ENCODE assay signal across 17 cellular contexts in genomic region chr3:12309716-12310115, GRCh38. TPM values are rescaled to one million over a fixed set of nuclear protein-coding genes. Genes with fewer than 3 reads are reported as not detected.
DNase-seq lines count a peak whose midpoint lies in the region; ATAC-seq and TF ChIP-seq lines count a peak whose summit lies in the region.
"Had no signal": no experiment of that assay in that cellular context is flagged by ENCODE, and none has a peak within 500 bp of the region (broad histone marks: within the 10 kb centered on the region; RNA-seq: fewer than 3 reads in every experiment).

No MANE protein-coding gene starts in this region.

- H3K4me3 ChIP-seq in HCT116 (replicated peaks in 1 of 2; ENCODE audit: low read depth in 1 of 2, low read length in 2 of 2) (no peak overlapping the region), Panc1 (ENCODE audit: low read depth in 2 of 2, low read length in 2 of 2) (peak overlapping the region in 1 of 2 experiments; percentile 31; a peak in 2 of 4 replicates), trophoblast cell (ENCODE audit: low read depth, low read length) (no peak overlapping the region)
- H3K4me3 ChIP-seq in CD8-positive, alpha-beta T cell (ENCODE audit: low read depth, low read length): no peak overlapping the region
- H3K4me3 ChIP-seq in naive thymus-derived CD4-positive, alpha-beta T cell (ENCODE audit: low read length): no peak overlapping the region
- H3K4me3 ChIP-seq: GM23248 had no signal

- CTCF ChIA-PET in HCT116 (lab: Charles Lee): no interaction called here
- CTCF ChIA-PET in Panc1 (lab: Charles Lee): no interaction called here
- CTCF ChIA-PET in CD8-positive, alpha-beta T cell (lab: Charles Lee): no interaction called here
- CTCF ChIA-PET in naive thymus-derived CD4-positive, alpha-beta T cell (lab: Charles Lee): no interaction called here

- no peak overlapping the region for H3K27ac Mint-ChIP-seq in CD8-positive, alpha-beta T cell
- no peak overlapping the region for H3K27ac Mint-ChIP-seq in naive thymus-derived CD4-positive, alpha-beta T cell
- H3K27ac Mint-ChIP-seq: CD4-positive, alpha-beta memory T cell had no signal

- no CpG with 5 or more reads among the region's 4 CpGs for WGBS in trophoblast cell (ENCODE audit: extremely low coverage, insufficient coverage, insufficient read length)

- no peak for TF ChIP-seq CTCF in HCT116 (IDR thresholded peaks at IDR 0.05 in 2 of 3, conservative IDR thresholded peaks at IDR 0.05 in 1 of 3; ENCODE audit: borderline replicate concordance in 1 of 3, insufficient read depth in 1 of 3, low read depth in 2 of 3, low read length in 2 of 3)
- no peak for TF ChIP-seq CTCF in Panc1 (IDR thresholded peaks at IDR 0.05)
- no peak for TF ChIP-seq CTCF in CD8-positive, alpha-beta T cell (IDR thresholded peaks at IDR 0.05)

- in situ Hi-C loops in Panc1 (cut with HindIII; ENCODE audit: low pct_unique_long_range_greater_than_20kb, low sequenced_read_pairs): no loop called here

- no peaks in the 10 kb centered on the region for H3K36me3 ChIP-seq in HCT116 (ENCODE audit: control insufficient read depth in 1 of 2, insufficient read depth in 2 of 2, low read length in 2 of 2)
- H3K36me3 ChIP-seq in Panc1 (ENCODE audit: control insufficient read depth, insufficient read depth, low read length): peaks cover 3% of the 10 kb centered on the region; the same call in 1 of the 2 replicates
- H3K36me3 ChIP-seq in trophoblast cell (ENCODE audit: control insufficient read depth in 1 of 2, insufficient read depth in 2 of 2, low read length in 2 of 2): peaks cover 1 to 2% of the 10 kb centered on the region in 2 experiments
- no peaks in the 10 kb centered on the region for H3K36me3 ChIP-seq in CD8-positive, alpha-beta T cell (ENCODE audit: insufficient read depth, low read length)
- H3K36me3 ChIP-seq in naive thymus-derived CD4-positive, alpha-beta T cell (ENCODE audit: control insufficient read depth in 2 of 3, insufficient read depth in 3 of 3, low read length in 3 of 3): no peaks in the 10 kb centered on the region
- H3K36me3 ChIP-seq: BE2C had no signal

- H3K23ac ChIP-seq in trophoblast cell (ENCODE audit: low read length): no peak overlapping the region

- no peak overlapping the region for H3K14ac ChIP-seq in trophoblast cell (ENCODE audit: low read length)

- TF ChIP-seq POLR2A in HCT116 (IDR thresholded peaks at IDR 0.05; ENCODE audit: borderline replicate concordance, extremely low read depth, insufficient read depth, insufficient read length): no peak

- peak; percentile 52 for DNase-seq in NCI-H82 (lab: John Stamatoyannopoulos, UW)
- no peak for DNase-seq in NCI-H82 treated with DMSO at 0.1 percent for 48 hours (lab: John Stamatoyannopoulos, UW; ENCODE audit: unreplicated experiment)
- no peak for DNase-seq in HCT116 (ENCODE audit: low read depth, low spot score)
- no peak for DNase-seq in Panc1 (ENCODE audit: low read depth, low spot score)
- DNase-seq in trophoblast cell: no peak
- DNase-seq in CD8-positive, alpha-beta T cell: no peak
- DNase-seq in naive thymus-derived CD4-positive, alpha-beta T cell: no peak
- DNase-seq: 8988T; BE2C; CD4-positive, alpha-beta memory T cell; COR-L47; DND-41; GDM1; GM23248 had no signal

- no peak overlapping the region for H4K91ac ChIP-seq in trophoblast cell (ENCODE audit: low read depth, low read length)

- H3K9ac ChIP-seq in HCT116 (ENCODE audit: low read length) (peak overlapping the region; percentile 19; the same call in 1 of the 2 replicates), trophoblast cell (ENCODE audit: low read length) (no peak overlapping the region)
- H3K9ac ChIP-seq: GM23248 had no signal

- peaks cover 5% of the 10 kb centered on the region for H3K27me3 Mint-ChIP-seq in CD8-positive, alpha-beta T cell (ENCODE audit: low read depth)
- H3K27me3 Mint-ChIP-seq in naive thymus-derived CD4-positive, alpha-beta T cell: peaks cover 0 to 25% (median 17%) of the 10 kb centered on the region in 5 donors

- no peak overlapping the region for H3K18ac ChIP-seq in trophoblast cell (ENCODE audit: low read length)

- BruUV-seq in HCT116 (replicated peaks; lab: Mats Ljungman, UMichigan) (no TSS peak), Panc1 (replicated peaks; lab: Mats Ljungman, UMichigan) (no TSS peak)

- H3K79me2 ChIP-seq in HCT116 (ENCODE audit: insufficient read depth, low read length) (peaks cover 31% of the 10 kb centered on the region), trophoblast cell (ENCODE audit: control insufficient read depth, insufficient read depth, low read length, poor library complexity) (peaks cover 3% of the 10 kb centered on the region)

- H3K79me1 ChIP-seq in trophoblast cell (ENCODE audit: low read length): no peaks in the 10 kb centered on the region

- H3K4me2 ChIP-seq in HCT116 (ENCODE audit: low read length) (no peak overlapping the region), trophoblast cell (ENCODE audit: low read length) (no peak overlapping the region)

- no peak overlapping the region for H2BK120ac ChIP-seq in trophoblast cell (ENCODE audit: insufficient read depth, low read length, poor library complexity)

- H3K4me1 Mint-ChIP-seq in CD8-positive, alpha-beta T cell (ENCODE audit: low read depth): no peaks in the 10 kb centered on the region
- no peaks in the 10 kb centered on the region for H3K4me1 Mint-ChIP-seq in naive thymus-derived CD4-positive, alpha-beta T cell
- H3K4me1 Mint-ChIP-seq: CD4-positive, alpha-beta memory T cell had no signal

- intact Hi-C loops in HCT116 (cut with micrococcal nuclease) (no loop called here), Panc1 (cut with micrococcal nuclease; ENCODE audit: unreplicated experiment) (no loop called here)
- intact Hi-C loops in CD8-positive, alpha-beta T cell (cut with DNase I, micrococcal nuclease): no loop called here
- intact Hi-C loops in naive thymus-derived CD4-positive, alpha-beta T cell (cut with micrococcal nuclease): no loop called here

- H4K12ac ChIP-seq in trophoblast cell (ENCODE audit: low read depth, low read length): no peak overlapping the region

- no peak overlapping the region for H4K8ac ChIP-seq in trophoblast cell (ENCODE audit: low read depth, low read length)

- H3K4ac ChIP-seq in trophoblast cell (ENCODE audit: low read depth, low read length): peak overlapping the region; percentile 55

- POLR2A ChIA-PET in HCT116 (lab: Charles Lee): no interaction called here
- POLR2A ChIA-PET in Panc1 (lab: Charles Lee): no interaction called here
- POLR2A ChIA-PET in CD8-positive, alpha-beta T cell (lab: Charles Lee): no interaction called here
- POLR2A ChIA-PET in naive thymus-derived CD4-positive, alpha-beta T cell (lab: Charles Lee): no interaction called here

- no peaks in the 10 kb centered on the region for H3K9me3 Mint-ChIP-seq in CD8-positive, alpha-beta T cell
- H3K9me3 Mint-ChIP-seq in naive thymus-derived CD4-positive, alpha-beta T cell: no peaks in the 10 kb centered on the region
- H3K9me3 Mint-ChIP-seq: CD4-positive, alpha-beta memory T cell had no signal

- H3K27ac ChIP-seq in HCT116 (ENCODE audit: low read depth, low read length) (peak overlapping the region; percentile 82; the same call in 1 of the 2 replicates), Panc1 (ENCODE audit: low read length) (peak overlapping the region; percentile 87), trophoblast cell (ENCODE audit: low read depth, low read length) (no peak overlapping the region)
- H3K27ac ChIP-seq in CD8-positive, alpha-beta T cell (ENCODE audit: low read depth, low read length): no peak overlapping the region
- no peak overlapping the region for H3K27ac ChIP-seq in naive thymus-derived CD4-positive, alpha-beta T cell (ENCODE audit: low read depth, low read length)
- H3K27ac ChIP-seq: C4-2B, GM23248, HL-60 had no signal

- RAD21 ChIA-PET in HCT116 (lab: Charles Lee; ENCODE audit: low non-redundant PET in 1 of 2, low total read pairs in 2 of 2, uncharacterized antibody in 2 of 2, unreplicated experiment in 2 of 2): no interaction called here

- H2BK12ac ChIP-seq in trophoblast cell (ENCODE audit: low read length): no peak overlapping the region

- H3K36me3 Mint-ChIP-seq in CD8-positive, alpha-beta T cell: no peaks in the 10 kb centered on the region
- H3K36me3 Mint-ChIP-seq in naive thymus-derived CD4-positive, alpha-beta T cell: no peaks in the 10 kb centered on the region
- H3K36me3 Mint-ChIP-seq: CD4-positive, alpha-beta memory T cell had no signal

- H4K20me1 ChIP-seq in HCT116 (ENCODE audit: insufficient read depth): no peaks in the 10 kb centered on the region

- no peak overlapping the region for H2AFZ ChIP-seq in HCT116 (ENCODE audit: low read depth, low read length, poor library complexity, severe bottlenecking)
- no peak overlapping the region for H2AFZ ChIP-seq in trophoblast cell (ENCODE audit: insufficient read depth, low read length, poor library complexity)
- H2AFZ ChIP-seq: GM23248 had no signal

- no peak for TF ChIP-seq RAD21 in HCT116 (IDR thresholded peaks at IDR 0.05; ENCODE audit: low read depth)

- peaks cover 25 to 64% of the 10 kb centered on the region in 2 experiments for H3K4me1 ChIP-seq in HCT116 (ENCODE audit: control insufficient read depth in 1 of 2, insufficient read depth in 2 of 2, low read length in 2 of 2)
- peaks cover 73% of the 10 kb centered on the region for H3K4me1 ChIP-seq in Panc1 (ENCODE audit: control insufficient read depth, insufficient read depth, low read length)
- H3K4me1 ChIP-seq in trophoblast cell (ENCODE audit: control insufficient read depth in 1 of 2, insufficient read depth in 2 of 2, low read length in 2 of 2): peaks cover 0 to 3% of the 10 kb centered on the region in 2 experiments
- H3K4me1 ChIP-seq in CD8-positive, alpha-beta T cell (ENCODE audit: insufficient read depth, low read length): no peaks in the 10 kb centered on the region
- H3K4me1 ChIP-seq in naive thymus-derived CD4-positive, alpha-beta T cell (ENCODE audit: control insufficient read depth in 2 of 2, insufficient read depth in 2 of 2, low read length in 2 of 2): no peaks in the 10 kb centered on the region
- H3K4me1 ChIP-seq: BE2C had no signal

- H3K9me3 ChIP-seq in HCT116 (ENCODE audit: control insufficient read depth in 1 of 2, insufficient read depth in 1 of 2, low read depth in 1 of 2, low read length in 2 of 2) (no peaks in the 10 kb centered on the region), Panc1 (ENCODE audit: control insufficient read depth, insufficient read depth, low read depth, low read length) (no peaks in the 10 kb centered on the region), trophoblast cell (ENCODE audit: insufficient read depth, low read depth, low read length) (no peaks in the 10 kb centered on the region)
- no peaks in the 10 kb centered on the region for H3K9me3 ChIP-seq in CD8-positive, alpha-beta T cell (ENCODE audit: low read length)
- no peaks in the 10 kb centered on the region for H3K9me3 ChIP-seq in naive thymus-derived CD4-positive, alpha-beta T cell (ENCODE audit: control insufficient read depth in 2 of 3, low read length in 3 of 3)
- H3K9me3 ChIP-seq: BE2C had no signal

- H2BK5ac ChIP-seq in trophoblast cell (ENCODE audit: low read depth, low read length, poor library complexity): no peak overlapping the region

- H3K9me2 ChIP-seq in HCT116 (ENCODE audit: insufficient read depth): no peaks in the 10 kb centered on the region

- H2AK5ac ChIP-seq in trophoblast cell (ENCODE audit: low read length): no peak overlapping the region

- no peak overlapping the region for H3K4me3 Mint-ChIP-seq in CD8-positive, alpha-beta T cell
- no peak overlapping the region for H3K4me3 Mint-ChIP-seq in naive thymus-derived CD4-positive, alpha-beta T cell
- H3K4me3 Mint-ChIP-seq: CD4-positive, alpha-beta memory T cell had no signal

- no peaks in the 10 kb centered on the region for H3K27me3 ChIP-seq in HCT116 (ENCODE audit: insufficient read depth, low read length)
- no peaks in the 10 kb centered on the region for H3K27me3 ChIP-seq in Panc1 (ENCODE audit: control insufficient read depth, insufficient read depth, low read length)
- H3K27me3 ChIP-seq in trophoblast cell (ENCODE audit: insufficient read depth, low read length): no peaks in the 10 kb centered on the region
- no peaks in the 10 kb centered on the region for H3K27me3 ChIP-seq in CD8-positive, alpha-beta T cell (ENCODE audit: insufficient read depth, low read length)
- H3K27me3 ChIP-seq in naive thymus-derived CD4-positive, alpha-beta T cell (ENCODE audit: control insufficient read depth in 2 of 2, insufficient read depth in 2 of 2, low read length in 2 of 2): no peaks in the 10 kb centered on the region
- H3K27me3 ChIP-seq: BE2C had no signal

- no peak for ATAC-seq in HCT116
- peak; percentile 12; the same call in 1 of the 2 replicates for ATAC-seq in Panc1
- ATAC-seq in CD8-positive, alpha-beta T cell: no peak
- ATAC-seq in GM18861 (IDR thresholded peaks at IDR 0.05; ENCODE audit: unreplicated experiment): no peak
- ATAC-seq in naive thymus-derived CD4-positive, alpha-beta T cell: no peak

RNA-seq across cellular contexts. Expression of gene PPARG, which starts 20.8 kb away (rescaled TPM):
- total RNA-seq in HCT116 (2021; ENCODE audit: unreplicated experiment): 71.6 TPM
- polyA plus RNA-seq in HCT116 (2012): 40.4 and 42.9 TPM in 2 replicates
- 88.1 TPM for total RNA-seq in Panc1 (2021; ENCODE audit: unreplicated experiment)
- 66.6 TPM for polyA plus RNA-seq in Panc1 (2012; ENCODE audit: insufficient read length)
- polyA plus RNA-seq in trophoblast cell (2013): 57.7 and 61.1 TPM in 2 replicates
- not detected for total RNA-seq in CD8-positive, alpha-beta T cell
- 1 to 10 TPM in 1 of 5 experiments, under 1 TPM in 3, not detected in 1; 0.37 to 2.1 (median 0.51) TPM for total RNA-seq in naive thymus-derived CD4-positive, alpha-beta T cell
- not detected for polyA plus RNA-seq in naive thymus-derived CD4-positive, alpha-beta T cell

Comparison
In these comparisons a context has a peak if more than half of its experiments do, and no peak if none do; other contexts are left out.
1. H3K27ac ChIP-seq: peak in HCT116 (single experiment) and Panc1 (single experiment); none in trophoblast cell (single experiment), CD8-positive, alpha-beta T cell (single experiment) and naive thymus-derived CD4-positive, alpha-beta T cell (single experiment).
2. RNA of gene PPARG, which starts 20.8 kb away (total RNA-seq): 88.1 TPM in Panc1 (single experiment) and 71.6 TPM in HCT116 (single experiment); 0.37 to 2.1 TPM in naive thymus-derived CD4-positive, alpha-beta T cell and not detected in CD8-positive, alpha-beta T cell; every median in the first group is over 10 times any median in the second.